ENCODE assay signal across 29 cellular contexts in the genomic region with DNA sequence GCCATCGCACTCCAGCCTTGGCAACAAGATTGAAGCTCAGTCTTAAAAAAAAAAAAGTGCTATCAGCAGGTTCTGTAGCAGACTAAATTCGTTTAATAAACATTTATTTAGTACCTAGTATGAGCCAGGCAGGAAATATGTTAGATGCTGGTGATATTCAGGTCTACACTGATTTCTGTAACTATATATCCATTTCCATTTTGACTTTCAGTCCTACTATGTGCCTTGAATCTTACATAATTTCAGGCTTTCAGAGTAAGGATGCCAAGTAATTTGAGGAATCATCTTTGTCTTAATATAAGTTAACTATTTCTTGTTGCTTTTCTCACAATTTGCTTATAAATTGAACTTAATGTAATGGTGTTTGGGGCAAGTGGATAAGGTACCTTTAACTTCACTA.
"Had no signal": no experiment of that assay in that cellular context is flagged by ENCODE, and none has a peak within 500 bp of the region (broad histone marks: within the 10 kb centered on the region; RNA-seq: fewer than 3 reads in every experiment).

No MANE protein-coding gene starts in this region.

- H3K4me1 Mint-ChIP-seq: stimulated activated memory B cell treated with anti-CD40 and anti-IgM and Interleukin-4, amounts not matched to agents 10 μg/mL and 1 μg/mL and 100 μg/mL, for 72 hours; stimulated activated naive B cell treated with anti-CD40 and anti-IgM and Interleukin-4, amounts not matched to agents 10 μg/mL and 1 μg/mL and 100 μg/mL, for 72 hours had no signal

- ATAC-seq: stimulated activated effector memory CD8-positive, alpha-beta T cell treated with anti-CD3 and anti-CD28 coated beads, Interleukin-12 subunit alpha, Interleukin-12 subunit beta, amount 100 ng/mL, for 72 hours; stimulated activated memory B cell treated with anti-CD40 and anti-IgM and Interleukin-4, amounts not matched to agents 10 μg/mL and 1 μg/mL and 100 μg/mL, for 72 hours; stimulated activated naive B cell treated with anti-CD40 and anti-IgM and Interleukin-4, amounts not matched to agents 10 μg/mL and 1 μg/mL and 100 μg/mL, for 72 hours; stimulated activated naive CD8-positive, alpha-beta T cell treated with anti-CD3 and anti-CD28 coated beads, Interleukin-15, amount 100 ng/mL, for 72 hours; stimulated activated naive CD8-positive, alpha-beta T cell treated with anti-CD3 and anti-CD28 coated beads, Interleukin-15, Interleukin-2, amounts not matched to agents 100 U/mL and 50 U/mL, for 24 hours; upper lobe of right lung had no signal

- H3K27me3 Mint-ChIP-seq: stimulated activated memory B cell treated with anti-CD40 and anti-IgM and Interleukin-4, amounts not matched to agents 10 μg/mL and 1 μg/mL and 100 μg/mL, for 72 hours; stimulated activated naive B cell treated with anti-CD40 and anti-IgM and Interleukin-4, amounts not matched to agents 10 μg/mL and 1 μg/mL and 100 μg/mL, for 72 hours; stimulated activated naive CD8-positive, alpha-beta T cell treated with anti-CD3 and anti-CD28 coated beads, Interleukin-15, amount 100 ng/mL, for 72 hours; stimulated activated naive CD8-positive, alpha-beta T cell treated with anti-CD3 and anti-CD28 coated beads, Interleukin-15, Interleukin-2, amounts not matched to agents 100 ng/mL and 50 ng/mL, for 24 hours; type B pancreatic cell had no signal

- H3K4me3 ChIP-seq: stomach, suprapubic skin, testis, thoracic aorta, thyroid gland, tibial artery, tibial nerve, transverse colon, upper lobe of left lung, upper lobe of right lung, uterus, vagina had no signal

- DNase-seq: stimulated activated CD4-positive, alpha-beta T cell treated with anti-CD3 and anti-CD28 coated beads, Interleukin-2, amount 100 ng/mL, for 48 hours; stimulated activated CD4-positive, alpha-beta T cell treated with anti-CD3 and anti-CD28 coated beads, Interleukin-4, amount 100 ng/mL, for 1 hour; stimulated activated CD4-positive, alpha-beta T cell treated with anti-CD3 and anti-CD28 coated beads, Interleukin-4, amount 100 ng/mL, for 24 hours; stimulated activated CD4-positive, alpha-beta T cell treated with anti-CD3 and anti-CD28 coated beads, Interleukin-4, amount 100 ng/mL, for 4 hours; stimulated activated CD8-positive, alpha-beta memory T cell treated with anti-CD3 and anti-CD28 coated beads, Interleukin-4, amount 100 ng/mL, for 48 hours; stimulated activated naive B cell treated with anti-CD40 and anti-IgM and Interleukin-4, amounts not matched to agents 10 μg/mL and 1 μg/mL and 100 μg/mL, for 72 hours; stimulated activated naive CD4-positive, alpha-beta T cell; stimulated activated naive CD4-positive, alpha-beta T cell treated with Interleukin-2 at 50 U/mL for 16 hours; stimulated activated naive CD8-positive, alpha-beta T cell treated with anti-CD3 and anti-CD28 coated beads, Interleukin-15, amount 100 ng/mL, for 72 hours; stimulated activated naive CD8-positive, alpha-beta T cell treated with anti-CD3 and anti-CD28 coated beads, Interleukin-15, Interleukin-2, amounts not matched to agents 100 U/mL and 50 U/mL, for 24 hours; stomach; substantia nigra; testis; thyroid gland; tibial artery; transverse colon; trophoblast cell; upper lobe of right lung; uterus had no signal

- H3K27ac ChIP-seq: stomach, suprapubic skin, testis, thoracic aorta, thyroid gland, tibial artery, tibial nerve, transverse colon, upper lobe of left lung, upper lobe of right lung, uterus, vagina had no signal

- H3K4me1 ChIP-seq: stomach, suprapubic skin, testis, thyroid gland, tibial artery, tibial nerve, transverse colon, upper lobe of left lung, upper lobe of right lung, uterus, vagina had no signal

- H3K27me3 ChIP-seq: stomach, suprapubic skin, testis, thyroid gland, tibial artery, tibial nerve, transverse colon, upper lobe of left lung, upper lobe of right lung, uterus, vagina had no signal

- H3K9me3 ChIP-seq: stomach, suprapubic skin, testis, thoracic aorta, thyroid gland, tibial artery, tibial nerve, transverse colon, upper lobe of left lung, upper lobe of right lung, uterus, vagina had no signal

- H3K27ac Mint-ChIP-seq: stimulated activated effector memory CD8-positive, alpha-beta T cell treated with anti-CD3 and anti-CD28 coated beads, Interleukin-12 subunit alpha, Interleukin-12 subunit beta, amount 100 ng/mL, for 72 hours; stimulated activated memory B cell treated with anti-CD40 and anti-IgM and Interleukin-4, amounts not matched to agents 10 μg/mL and 1 μg/mL and 100 μg/mL, for 72 hours; stimulated activated naive B cell treated with anti-CD40 and anti-IgM and Interleukin-4, amounts not matched to agents 10 μg/mL and 1 μg/mL and 100 μg/mL, for 72 hours; stimulated activated naive CD8-positive, alpha-beta T cell treated with anti-CD3 and anti-CD28 coated beads, Interleukin-15, amount 100 ng/mL, for 72 hours; stimulated activated naive CD8-positive, alpha-beta T cell treated with anti-CD3 and anti-CD28 coated beads, Interleukin-15, Interleukin-2, amounts not matched to agents 100 ng/mL and 50 ng/mL, for 24 hours; type B pancreatic cell had no signal

- H3K36me3 ChIP-seq: uterus had no signal

- FAIRE-seq: urothelium cell line had no signal

- H3K4me3 Mint-ChIP-seq: stimulated activated effector memory CD8-positive, alpha-beta T cell treated with anti-CD3 and anti-CD28 coated beads, Interleukin-12 subunit alpha, Interleukin-12 subunit beta, amount 100 ng/mL, for 72 hours; stimulated activated memory B cell treated with anti-CD40 and anti-IgM and Interleukin-4, amounts not matched to agents 10 μg/mL and 1 μg/mL and 100 μg/mL, for 72 hours; stimulated activated naive B cell treated with anti-CD40 and anti-IgM and Interleukin-4, amounts not matched to agents 10 μg/mL and 1 μg/mL and 100 μg/mL, for 72 hours; stimulated activated naive CD8-positive, alpha-beta T cell treated with anti-CD3 and anti-CD28 coated beads, Interleukin-15, amount 100 ng/mL, for 72 hours; stimulated activated naive CD8-positive, alpha-beta T cell treated with anti-CD3 and anti-CD28 coated beads, Interleukin-15, Interleukin-2, amounts not matched to agents 100 ng/mL and 50 ng/mL, for 24 hours; type B pancreatic cell had no signal

- H3K9me3 Mint-ChIP-seq: stimulated activated effector memory CD8-positive, alpha-beta T cell treated with anti-CD3 and anti-CD28 coated beads, Interleukin-12 subunit alpha, Interleukin-12 subunit beta, amount 100 ng/mL, for 72 hours; stimulated activated memory B cell treated with anti-CD40 and anti-IgM and Interleukin-4, amounts not matched to agents 10 μg/mL and 1 μg/mL and 100 μg/mL, for 72 hours; stimulated activated naive B cell treated with anti-CD40 and anti-IgM and Interleukin-4, amounts not matched to agents 10 μg/mL and 1 μg/mL and 100 μg/mL, for 72 hours; stimulated activated naive CD8-positive, alpha-beta T cell treated with anti-CD3 and anti-CD28 coated beads, Interleukin-15, amount 100 ng/mL, for 72 hours; stimulated activated naive CD8-positive, alpha-beta T cell treated with anti-CD3 and anti-CD28 coated beads, Interleukin-15, Interleukin-2, amounts not matched to agents 100 ng/mL and 50 ng/mL, for 24 hours; type B pancreatic cell had no signal
